In genomic region chr22:43168416-43169309, GRCh38 we compare ENCODE assay signal across 1 cellular context.
TF ChIP-seq lines count a peak whose summit lies in the region.

No MANE protein-coding gene starts in this region.

TF ChIP-seq in K562, 482 proteins besides CTCF, POLR2A, EP300 and RAD21:
- TF ChIP-seq SUPT5H (IDR thresholded peaks at IDR 0.05) (0 out of 2 replicates have a peak, but pooled peaks have one; percentile 36), CTBP1 (IDR thresholded peaks at IDR 0.05; ENCODE audit: borderline replicate concordance) (no peak), POLR2G (IDR thresholded peaks at IDR 0.05; ENCODE audit: low read depth, low read length) (peak; percentile 63)
